Comparison of ENCODE assay signal across 18 cellular contexts in genomic region chr2:121698318-121698930, GRCh38. TPM values are rescaled to one million over a fixed set of nuclear protein-coding genes. Genes with fewer than 3 reads are reported as not detected.
DNase-seq lines count a peak whose midpoint lies in the region; ATAC-seq and TF ChIP-seq lines count a peak whose summit lies in the region.
"Had no signal": no experiment of that assay in that cellular context is flagged by ENCODE, and none has a peak within 500 bp of the region (broad histone marks: within the 10 kb centered on the region; RNA-seq: fewer than 3 reads in every experiment).

No MANE protein-coding gene starts in this region.

- H3K4me2 ChIP-seq in BLaER1: peak overlapping the region; percentile 87

- CTCF ChIA-PET in Calu3 (lab: Charles Lee) (interaction anchor here (0.6 to 2.1 kb wide), 4 partner anchors 9 to 38 kb away, joined by 4 to 17 read pairs (median 5); partner anchors contain the start of gene NIFK), T-cell (lab: Charles Lee) (interaction anchor here in 1 of 2 donors (1.2 to 3.4 kb wide), 4 partner anchors 18 to 168 kb away, joined by 3 to 23 read pairs (median 10); partner anchors contain the start of genes CLASP1 and RNU4ATAC)

- peak overlapping the region; percentile 90 for H3K27ac Mint-ChIP-seq in Calu3 (ENCODE audit: unreplicated experiment)
- H3K27ac Mint-ChIP-seq in T-cell: peak overlapping the region; percentile 95

- H3K27me3 ChIP-seq in BLaER1: no peaks in the 10 kb centered on the region
- H3K27me3 ChIP-seq in effector memory CD4-positive, alpha-beta T cell (replicated peaks; ENCODE audit: control insufficient read depth, insufficient read depth, low read length, poor library complexity, severe bottlenecking): no peaks in the 10 kb centered on the region
- H3K27me3 ChIP-seq: SJCRH30, vagina had no signal

- no peaks in the 10 kb centered on the region for H3K9me3 ChIP-seq in BLaER1
- no peaks in the 10 kb centered on the region for H3K9me3 ChIP-seq in effector memory CD4-positive, alpha-beta T cell (ENCODE audit: control insufficient read depth, low read length)
- H3K9me3 ChIP-seq: SJCRH30, vagina had no signal

- ATAC-seq in T-cell (replicated peaks in 1 of 4): no peak
- no peak for ATAC-seq in HG02973 (IDR thresholded peaks at IDR 0.05; ENCODE audit: unreplicated experiment)
- no peak for ATAC-seq in HG02763 (IDR thresholded peaks at IDR 0.05; ENCODE audit: unreplicated experiment)

- no peak overlapping the region for H3K9ac ChIP-seq in BLaER1

- H3K9me3 Mint-ChIP-seq in Calu3 (ENCODE audit: low read depth, unreplicated experiment) (no peaks in the 10 kb centered on the region), T-cell (no peaks in the 10 kb centered on the region)
- H3K9me3 Mint-ChIP-seq: IgD-negative memory B cell; stimulated activated memory B cell treated with anti-CD40 and anti-IgM and Interleukin-4, amounts not matched to agents 10 μg/mL and 1 μg/mL and 100 μg/mL, for 72 hours had no signal

- no peaks in the 10 kb centered on the region for H3K36me3 ChIP-seq in BLaER1
- H3K36me3 ChIP-seq in effector memory CD4-positive, alpha-beta T cell (ENCODE audit: control insufficient read depth, insufficient read depth, low read length): no peaks in the 10 kb centered on the region
- H3K36me3 ChIP-seq: SJCRH30, vagina had no signal

- H3K27me3 Mint-ChIP-seq in Calu3 (ENCODE audit: unreplicated experiment) (no peaks in the 10 kb centered on the region), T-cell (no peaks in the 10 kb centered on the region)

- peaks cover 66% of the 10 kb centered on the region for H3K4me1 Mint-ChIP-seq in Calu3 (ENCODE audit: low read depth, unreplicated experiment)
- peaks cover 30 to 46% (median 41%) of the 10 kb centered on the region in 3 donors for H3K4me1 Mint-ChIP-seq in T-cell

- H3K27ac ChIP-seq in BLaER1: no peak overlapping the region
- H3K27ac ChIP-seq in effector memory CD4-positive, alpha-beta T cell (ENCODE audit: insufficient read depth, low read length, poor library complexity, severe bottlenecking): peak overlapping the region; percentile 76
- H3K27ac ChIP-seq: SJCRH30, vagina had no signal

- TF ChIP-seq CTCF in Calu3 (IDR thresholded peaks at IDR 0.05; ENCODE audit: unreplicated experiment): no peak

- no peaks in the 10 kb centered on the region for H4K20me1 ChIP-seq in BLaER1

- no peak overlapping the region for H3K4me3 ChIP-seq in BLaER1
- no peak overlapping the region for H3K4me3 ChIP-seq in effector memory CD4-positive, alpha-beta T cell (ENCODE audit: insufficient read depth, low read depth, low read length, poor library complexity, severe bottlenecking)
- H3K4me3 ChIP-seq: SJCRH30, vagina had no signal

- peaks cover 36% of the 10 kb centered on the region for H3K4me1 ChIP-seq in BLaER1
- peaks cover 20% of the 10 kb centered on the region for H3K4me1 ChIP-seq in effector memory CD4-positive, alpha-beta T cell (ENCODE audit: control insufficient read depth, insufficient read depth, low read length, poor library complexity, severe bottlenecking)

- POLR2A ChIA-PET in T-cell (lab: Charles Lee): interaction anchor here (0.5 to 1.5 kb wide), 4 partner anchors 38 to 168 kb away, joined by 5 to 15 read pairs (median 8); partner anchors contain the start of genes NIFK (in 1 of the 2) and RNU4ATAC (in 1 of the 2)

- BruUV-seq in Calu3 (replicated peaks; lab: Mats Ljungman, UMichigan): no TSS peak

- peaks cover 28% of the 10 kb centered on the region for H3K36me3 Mint-ChIP-seq in Calu3 (ENCODE audit: insufficient read depth, unreplicated experiment)
- H3K36me3 Mint-ChIP-seq in T-cell: no peaks in the 10 kb centered on the region
- H3K36me3 Mint-ChIP-seq: stimulated activated memory B cell treated with anti-CD40 and anti-IgM and Interleukin-4, amounts not matched to agents 10 μg/mL and 1 μg/mL and 100 μg/mL, for 72 hours had no signal

- H3K4me3 Mint-ChIP-seq in Calu3 (ENCODE audit: low read depth, unreplicated experiment) (no peak overlapping the region), T-cell (no peak overlapping the region)
- H3K4me3 Mint-ChIP-seq: stimulated activated memory B cell treated with anti-CD40 and anti-IgM and Interleukin-4, amounts not matched to agents 10 μg/mL and 1 μg/mL and 100 μg/mL, for 72 hours had no signal

- DNase-seq in Calu3 (no peak), T-cell (no peak), NCI-H748 (lab: John Stamatoyannopoulos, UW; ENCODE audit: unreplicated experiment) (no peak), NCI-H774 (lab: John Stamatoyannopoulos, UW) (no peak)
- DNase-seq in effector memory CD4-positive, alpha-beta T cell: no peak
- DNase-seq: activated effector memory CD4-positive, alpha-beta T cell treated with Interleukin-2 at 50 U/mL for 16 hours; caudate nucleus; EL; NCI-H146; NCI-H526; SJCRH30; stimulated activated CD4-positive, alpha-beta T cell treated with anti-CD3 and anti-CD28 coated beads, Interleukin-4, amount 100 ng/mL, for 24 hours had no signal

- intact Hi-C loops in Calu3 (cut with micrococcal nuclease; ENCODE audit: unreplicated experiment): no loop called here

RNA-seq across cellular contexts. Expression of gene NIFK, which starts 38.3 kb away (rescaled TPM):
- total RNA-seq in Calu3 (2022) (82.9 and 95.2 TPM in 2 replicates), T-cell (10 to 100 TPM; 29.0 to 60.0 (median 53.9) TPM)

RNA-seq across cellular contexts. Expression of gene CLASP1, which starts 49.2 kb away (rescaled TPM):
- total RNA-seq in Calu3 (2022) (54.3 and 59.7 TPM in 2 replicates), T-cell (10 to 100 TPM; 57.8 to 72.8 (median 65.1) TPM)

RNA-seq across cellular contexts. Expression of gene TSN, which starts 57.0 kb away (rescaled TPM):
- total RNA-seq in Calu3 (2022) (125 and 142 TPM in 2 replicates), T-cell (10 to 100 TPM; 45.3 to 58.1 (median 48.4) TPM)
